Comparison of ENCODE assay signal across 8 cellular contexts in genomic region chrX:131704136-131704695, GRCh38.
DNase-seq lines count a peak whose midpoint lies in the region; ATAC-seq, FAIRE-seq and TF ChIP-seq lines count a peak whose summit lies in the region.

No MANE protein-coding gene starts in this region.

- no peak overlapping the region for H2BK120ac ChIP-seq in H1 (replicated peaks; ENCODE audit: low read depth, low read length)

- peak; percentile 13 for FAIRE-seq in H1 (lab: Jason Lieb, UNC)

- H3K23me2 ChIP-seq in H1 (ENCODE audit: low read depth, low read length): no peaks in the 10 kb centered on the region

- TF ChIP-seq EP300 in H1 (IDR thresholded peaks at IDR 0.05; ENCODE audit: borderline replicate concordance in 1 of 2, low read depth in 2 of 2, low read length in 2 of 2): no peak

- H3K56ac ChIP-seq in H1 (replicated peaks; ENCODE audit: insufficient read length, low read depth, low read length): no peak overlapping the region

- H4K5ac ChIP-seq in H1 (ENCODE audit: insufficient read length, low read depth, low read length): no peak overlapping the region

- no peak overlapping the region for H3K18ac ChIP-seq in H1 (ENCODE audit: extremely low read depth, low read length)

- H3K79me2 ChIP-seq in H1 (ENCODE audit: control insufficient read depth in 1 of 2, insufficient read depth in 2 of 2, low read length in 2 of 2): no peaks in the 10 kb centered on the region

- no peak overlapping the region for H3K4me2 ChIP-seq in H1 (ENCODE audit: insufficient read depth in 1 of 2, low read depth in 2 of 2, low read length in 2 of 2)

- 0 out of 4 replicates have a peak, but pooled peaks cover 0 to 3% of the 10 kb centered on the region in 2 experiments for H3K9me3 ChIP-seq in H1 (ENCODE audit: insufficient read depth in 2 of 2, low read depth in 1 of 2, low read length in 1 of 2)

- no peak overlapping the region for H3K9ac ChIP-seq in H1 (replicated peaks in 1 of 4; ENCODE audit: extremely low read depth in 1 of 4, low read depth in 3 of 4, low read length in 3 of 4)

- no peak overlapping the region for H3K27ac ChIP-seq in H1 (ENCODE audit: low read depth, low read length)

- TF ChIP-seq CTCF in H1 (IDR thresholded peaks at IDR 0.05; ENCODE audit: control extremely low read depth in 1 of 3, insufficient read depth in 1 of 3, low read depth in 1 of 3, low read length in 3 of 3) (no peak), type B pancreatic cell (conservative IDR thresholded peaks at IDR 0.05) (no peak)

- no peak overlapping the region for H2BK5ac ChIP-seq in H1 (ENCODE audit: low read depth, low read length)

- 96% methylated on average over 14 of the region's 17 CpGs; no CpG with 5 or more reads in 1 of the 2 experiments for WGBS in H1 (ENCODE audit: extremely low coverage in 1 of 2, insufficient coverage in 1 of 2, insufficient read length in 1 of 2, insufficient replicate concordance in 2 of 2, low coverage in 1 of 2, low lambda C conversion rate in 2 of 2, missing lambda C conversion rate in 1 of 2), 2 experiments

- TF ChIP-seq POLR2A in H1 (IDR thresholded peaks at IDR 0.05; ENCODE audit: control extremely low read depth in 1 of 2, low read depth in 2 of 2, low read length in 2 of 2): no peak

- no peaks in the 10 kb centered on the region for H3K27me3 ChIP-seq in H1 (replicated peaks in 1 of 4; ENCODE audit: control insufficient read depth in 3 of 4, extremely low read depth in 1 of 4, insufficient read depth in 3 of 4, low read length in 3 of 4)

- H2AFZ ChIP-seq in H1 (ENCODE audit: low read length): no peak overlapping the region

- H3K27me3 Mint-ChIP-seq in type B pancreatic cell: no peaks in the 10 kb centered on the region
- H3K27me3 Mint-ChIP-seq in stimulated activated naive CD8-positive, alpha-beta T cell treated with anti-CD3 and anti-CD28 coated beads, Interleukin-15, amount 100 ng/mL, for 72 hours: no peaks in the 10 kb centered on the region

- H4K8ac ChIP-seq in H1 (ENCODE audit: extremely low read depth, insufficient read depth, low read length): no peak overlapping the region

- H3K4ac ChIP-seq in H1 (replicated peaks; ENCODE audit: insufficient read length, low read depth, low read length): no peak overlapping the region

- H4K91ac ChIP-seq in H1 (replicated peaks; ENCODE audit: insufficient read length, low read length): no peak overlapping the region

- no peak overlapping the region for H3K4me3 ChIP-seq in H1 (ENCODE audit: extremely low read depth in 1 of 4, insufficient read depth in 2 of 4, low read depth in 3 of 4, low read length in 4 of 4)

- H3K36me3 ChIP-seq in H1 (ENCODE audit: control insufficient read depth in 2 of 4, insufficient read depth in 4 of 4, low read length in 3 of 4): peaks cover 0 to 31% (median 12%) of the 10 kb centered on the region in 4 experiments; a peak in 5 of 8 replicates

- no peak overlapping the region for H3K14ac ChIP-seq in H1 (ENCODE audit: insufficient read length)

- no peaks in the 10 kb centered on the region for H3K4me1 Mint-ChIP-seq in type B pancreatic cell (ENCODE audit: unreplicated experiment)
- no peaks in the 10 kb centered on the region for H3K4me1 Mint-ChIP-seq in stimulated activated naive CD8-positive, alpha-beta T cell treated with anti-CD3 and anti-CD28 coated beads, Interleukin-15, amount 100 ng/mL, for 72 hours

- H3K36me3 Mint-ChIP-seq in type B pancreatic cell: no peaks in the 10 kb centered on the region

- no peak overlapping the region for H3K27ac Mint-ChIP-seq in type B pancreatic cell
- no peak overlapping the region for H3K27ac Mint-ChIP-seq in stimulated activated naive CD8-positive, alpha-beta T cell treated with anti-CD3 and anti-CD28 coated beads, Interleukin-15, amount 100 ng/mL, for 72 hours

- no peak overlapping the region for H2BK12ac ChIP-seq in H1 (ENCODE audit: low read depth, low read length)

- H2AK5ac ChIP-seq in H1 (ENCODE audit: low read depth, low read length): no peak overlapping the region

- CTCF ChIA-PET in H1 (lab: Charles Lee; ENCODE audit: partially characterized antibody): no interaction called here

- ATAC-seq in GM21717 (IDR thresholded peaks at IDR 0.05; ENCODE audit: unreplicated experiment): peak; percentile 71
- ATAC-seq in stimulated activated naive CD8-positive, alpha-beta T cell treated with anti-CD3 and anti-CD28 coated beads, Interleukin-15, amount 100 ng/mL, for 72 hours: no peak

- POLR2A ChIA-PET in H1 (lab: Charles Lee; ENCODE audit: partially characterized antibody): no interaction called here

- no peak overlapping the region for H3K23ac ChIP-seq in H1 (ENCODE audit: insufficient read length)

- no peaks in the 10 kb centered on the region for H4K20me1 ChIP-seq in H1 (replicated peaks in 1 of 2; ENCODE audit: control insufficient read depth in 1 of 2, insufficient read depth in 2 of 2, low read length in 2 of 2)

- H2BK20ac ChIP-seq in H1 (ENCODE audit: low read length): no peak overlapping the region

- TF ChIP-seq RAD21 in H1 (IDR thresholded peaks at IDR 0.05 in 1 of 2, conservative IDR thresholded peaks at IDR 0.05 in 1 of 2; ENCODE audit: low read depth in 2 of 2, low read length in 2 of 2): no peak

- H3K79me1 ChIP-seq in H1 (ENCODE audit: low read depth, low read length): no peaks in the 10 kb centered on the region

- H3K4me3 Mint-ChIP-seq in type B pancreatic cell: no peak overlapping the region
- no peak overlapping the region for H3K4me3 Mint-ChIP-seq in stimulated activated naive CD8-positive, alpha-beta T cell treated with anti-CD3 and anti-CD28 coated beads, Interleukin-15, amount 100 ng/mL, for 72 hours

- H3K9me3 Mint-ChIP-seq in type B pancreatic cell: no peaks in the 10 kb centered on the region
- H3K9me3 Mint-ChIP-seq in stimulated activated naive CD8-positive, alpha-beta T cell treated with anti-CD3 and anti-CD28 coated beads, Interleukin-15, amount 100 ng/mL, for 72 hours: no peaks in the 10 kb centered on the region

- DNase-seq in DMS79 (lab: John Stamatoyannopoulos, UW): peak; percentile 60
- DNase-seq in NCI-H748 treated with DMSO at 0.1 percent for 48 hours (lab: John Stamatoyannopoulos, UW): peak; percentile 88
- DNase-seq in H1 (ENCODE audit: low read depth in 1 of 2, low spot score in 2 of 2): no peak
- DNase-seq in stimulated activated CD8-positive, alpha-beta memory T cell treated with anti-CD3 and anti-CD28 coated beads, Interleukin-4, amount 100 ng/mL, for 24 hours (ENCODE audit: low read depth): peak; percentile 78
- DNase-seq in type B pancreatic cell (ENCODE audit: extremely low spot score, unreplicated experiment): no peak
- no peak for DNase-seq in OCI-M1 (lab: John Stamatoyannopoulos, UW)
- DNase-seq in stimulated activated naive CD8-positive, alpha-beta T cell treated with anti-CD3 and anti-CD28 coated beads, Interleukin-15, amount 100 ng/mL, for 72 hours: no peak

- H3K4me1 ChIP-seq in H1 (replicated peaks in 1 of 4; ENCODE audit: control insufficient read depth in 3 of 4, insufficient read depth in 4 of 4, low read length in 3 of 4): no peaks in the 10 kb centered on the region

- H2BK15ac ChIP-seq in H1 (ENCODE audit: low read length): no peak overlapping the region

TF ChIP-seq in H1, 55 proteins besides CTCF, POLR2A, EP300 and RAD21 (continues in another document):
- TF ChIP-seq SIN3A (conservative IDR thresholded peaks at IDR 0.05 in 1 of 2, IDR thresholded peaks at IDR 0.05 in 1 of 2; ENCODE audit: low read depth in 1 of 2, low read length in 2 of 2) (no peak), EZH2 (IDR thresholded peaks at IDR 0.05; ENCODE audit: low read depth, low read length, severe bottlenecking) (no peak), ASH2L (IDR thresholded peaks at IDR 0.05; ENCODE audit: low read length) (no peak), EGR1 (IDR thresholded peaks at IDR 0.05; ENCODE audit: borderline replicate concordance, low read depth, low read length) (no peak), NRF1 (IDR thresholded peaks at IDR 0.05; ENCODE audit: low read depth, low read length) (no peak), MAX (IDR thresholded peaks at IDR 0.05) (no peak), NANOG (IDR thresholded peaks at IDR 0.05; ENCODE audit: insufficient read depth, low read depth, low read length, poor library complexity, severe bottlenecking) (no peak), TEAD4 (IDR thresholded peaks at IDR 0.05; ENCODE audit: low read depth, low read length) (no peak), POLR2AphosphoS5 (IDR thresholded peaks at IDR 0.05; ENCODE audit: low read depth, low read length) (no peak), MAFK (IDR thresholded peaks at IDR 0.05; ENCODE audit: low read depth, low read length) (no peak), CHD2 (IDR thresholded peaks at IDR 0.05; ENCODE audit: low read length) (no peak), BACH1 (IDR thresholded peaks at IDR 0.05; ENCODE audit: low read length) (no peak), GABPA (IDR thresholded peaks at IDR 0.05; ENCODE audit: borderline replicate concordance, insufficient read depth, low read length) (no peak), BCL11A (IDR thresholded peaks at IDR 0.05; ENCODE audit: low read depth in 2 of 2, low read length in 2 of 2) (no peak), FOSL1 (IDR thresholded peaks at IDR 0.05; ENCODE audit: insufficient read depth, low read depth, low read length) (no peak)

Comparison
In these comparisons a context has a peak if more than half of its experiments do, and no peak if none do; other contexts are left out.
1. DNase-seq: peak in DMS79 (single experiment), NCI-H748 treated with DMSO at 0.1 percent for 48 hours (single experiment) and stimulated activated CD8-positive, alpha-beta memory T cell treated with anti-CD3 and anti-CD28 coated beads, Interleukin-4, amount 100 ng/mL, for 24 hours (single experiment); none in H1 (0 of 2), type B pancreatic cell (single experiment), OCI-M1 (single experiment) and stimulated activated naive CD8-positive, alpha-beta T cell treated with anti-CD3 and anti-CD28 coated beads, Interleukin-15, amount 100 ng/mL, for 72 hours (0 of 2).